1 cellular context compared by ENCODE assay signal in genomic region chr18:58512648-58513338, GRCh38.
TF ChIP-seq lines count a peak whose summit lies in the region.

No MANE protein-coding gene starts in this region.

TF ChIP-seq in H1, 55 proteins besides CTCF, POLR2A, EP300 and RAD21:
- no peak for TF ChIP-seq CHD7 (IDR thresholded peaks at IDR 0.05; ENCODE audit: insufficient replicate concordance, low read length)
- TF ChIP-seq RBBP5 (IDR thresholded peaks at IDR 0.05; ENCODE audit: borderline replicate concordance, low read depth, low read length) = 0 out of 2 replicates have a peak, but pooled peaks have one; percentile 3
- no peak for TF ChIP-seq EZH2 (IDR thresholded peaks at IDR 0.05; ENCODE audit: low read depth, low read length, severe bottlenecking)
